25 cellular contexts compared by ENCODE assay signal in genomic region chr11:63558459-63559157, GRCh38. TPM values are rescaled to one million over a fixed set of nuclear protein-coding genes. Genes with fewer than 3 reads are reported as not detected.
DNase-seq lines count a peak whose midpoint lies in the region; ATAC-seq, FAIRE-seq and TF ChIP-seq lines count a peak whose summit lies in the region.
"Had no signal": no experiment of that assay in that cellular context is flagged by ENCODE, and none has a peak within 500 bp of the region (broad histone marks: within the 10 kb centered on the region; RNA-seq: fewer than 3 reads in every experiment).

No MANE protein-coding gene starts in this region.

- ATAC-seq in central memory CD8-positive, alpha-beta T cell (replicated peaks; ENCODE audit: extremely low read depth, poor library complexity, severe bottlenecking): no peak
- ATAC-seq in naive thymus-derived CD4-positive, alpha-beta T cell: no peak
- ATAC-seq: GM23338, HepG2 had no signal

- H3K23me2 ChIP-seq in H9 (ENCODE audit: insufficient read length, low read depth, low read length, poor library complexity, severe bottlenecking): no peaks in the 10 kb centered on the region

- no peak overlapping the region for H3K4me3 Mint-ChIP-seq in H9
- no peak overlapping the region for H3K4me3 Mint-ChIP-seq in central memory CD8-positive, alpha-beta T cell
- H3K4me3 Mint-ChIP-seq in naive thymus-derived CD4-positive, alpha-beta T cell: no peak overlapping the region
- H3K4me3 Mint-ChIP-seq: GM23338, HFFc6 had no signal

- H2BK20ac ChIP-seq in H9 (ENCODE audit: low read depth, low read length, poor library complexity, severe bottlenecking): no peak overlapping the region

- H2BK120ac ChIP-seq in H9 (ENCODE audit: low read depth, low read length, poor library complexity, severe bottlenecking): no peak overlapping the region

- TF ChIP-seq CTCF in H9 (conservative IDR thresholded peaks at IDR 0.05): no peak

- peaks cover 26 to 39% of the 10 kb centered on the region in 2 experiments for H3K4me1 Mint-ChIP-seq in H9
- peaks cover 47% of the 10 kb centered on the region for H3K4me1 Mint-ChIP-seq in central memory CD8-positive, alpha-beta T cell
- peaks cover 36 to 86% (median 73%) of the 10 kb centered on the region in 7 donors for H3K4me1 Mint-ChIP-seq in naive thymus-derived CD4-positive, alpha-beta T cell

- H3K27ac ChIP-seq in H9 (ENCODE audit: insufficient read length, low read depth, low read length) (no peak overlapping the region), small intestine (ENCODE audit: low read depth in 1 of 2, low read length in 1 of 2) (no peak overlapping the region)
- no peak overlapping the region for H3K27ac ChIP-seq in naive thymus-derived CD4-positive, alpha-beta T cell (ENCODE audit: low read depth, low read length)
- H3K27ac ChIP-seq: 22Rv1, Peyer's patch had no signal

- no peaks in the 10 kb centered on the region for H4K20me1 ChIP-seq in H9 (ENCODE audit: control insufficient read depth, insufficient read depth, insufficient read length)

- peaks cover 2% of the 10 kb centered on the region for H3K27me3 Mint-ChIP-seq in H9 (ENCODE audit: low read depth)
- H3K27me3 Mint-ChIP-seq in central memory CD8-positive, alpha-beta T cell: no peaks in the 10 kb centered on the region
- no peaks in the 10 kb centered on the region for H3K27me3 Mint-ChIP-seq in naive thymus-derived CD4-positive, alpha-beta T cell

- no peak overlapping the region for H3K18ac ChIP-seq in H9 (ENCODE audit: insufficient read length, low read depth, low read length)

- H3K4me2 ChIP-seq in H9 (ENCODE audit: insufficient read depth, insufficient read length, low read length): no peak overlapping the region
- H3K4me2 ChIP-seq: GM23338 had no signal

- no peak overlapping the region for H4K91ac ChIP-seq in H9 (ENCODE audit: insufficient read length, low read depth, low read length)

- WGBS in H9 (ENCODE audit: extremely low coverage, insufficient read length, low lambda C conversion rate): no CpG with 5 or more reads among the region's 7 CpGs
- WGBS in small intestine, 3 donors: 95 to 96% (median 96%) methylated on average over 7 of the region's 7 CpGs

- H2BK15ac ChIP-seq in H9 (ENCODE audit: low read depth, low read length): no peak overlapping the region

- H3K4me3 ChIP-seq in naive thymus-derived CD4-positive, alpha-beta T cell (ENCODE audit: low read length): no peak overlapping the region
- H3K4me3 ChIP-seq in small intestine (ENCODE audit: low read depth in 1 of 2, low read length in 2 of 2): no peak overlapping the region
- H3K4me3 ChIP-seq: GM23338, MG63, Peyer's patch had no signal

- no peak overlapping the region for H3T11ph ChIP-seq in H9 (ENCODE audit: low read length)

- H3K9me3 Mint-ChIP-seq in H9: no peaks in the 10 kb centered on the region
- no peaks in the 10 kb centered on the region for H3K9me3 Mint-ChIP-seq in central memory CD8-positive, alpha-beta T cell
- no peaks in the 10 kb centered on the region for H3K9me3 Mint-ChIP-seq in naive thymus-derived CD4-positive, alpha-beta T cell
- H3K9me3 Mint-ChIP-seq: GM23338, HFFc6 had no signal

- no peak overlapping the region for H3K56ac ChIP-seq in H9 (ENCODE audit: insufficient read length, low read depth, low read length)

- no peak for FAIRE-seq in small intestine (lab: Jason Lieb, UNC)
- FAIRE-seq: GM12891, GM18507, HepG2 had no signal

- no peak overlapping the region for H2AK5ac ChIP-seq in H9 (ENCODE audit: insufficient read length, low read length)

- intact Hi-C loops in naive thymus-derived CD4-positive, alpha-beta T cell (cut with micrococcal nuclease): no loop called here

- H4K5ac ChIP-seq in H9 (ENCODE audit: insufficient read length, low read depth, low read length): no peak overlapping the region

- CTCF ChIA-PET in naive thymus-derived CD4-positive, alpha-beta T cell (lab: Charles Lee): interaction anchor here (1.2 kb wide), 1 partner anchor 22 kb away, joined by 3 read pairs; the partner anchor contains the start of gene PLAAT4

- no peaks in the 10 kb centered on the region for H3K79me1 ChIP-seq in H9 (ENCODE audit: insufficient read depth, low read depth, low read length, poor library complexity, severe bottlenecking)

- H3K4ac ChIP-seq in H9 (ENCODE audit: low read depth, low read length): no peak overlapping the region

- H2AFZ ChIP-seq in H9 (ENCODE audit: low read length): no peak overlapping the region
- H2AFZ ChIP-seq: GM23338 had no signal

- H3K9me3 ChIP-seq in H9 (ENCODE audit: control insufficient read depth, low read depth, low read length): no peaks in the 10 kb centered on the region
- no peaks in the 10 kb centered on the region for H3K9me3 ChIP-seq in naive thymus-derived CD4-positive, alpha-beta T cell (ENCODE audit: control insufficient read depth in 2 of 3, low read length in 3 of 3)
- no peaks in the 10 kb centered on the region for H3K9me3 ChIP-seq in small intestine (ENCODE audit: control insufficient read depth, low read depth)
- H3K9me3 ChIP-seq: MG63, Peyer's patch had no signal

- no peak overlapping the region for H2BK12ac ChIP-seq in H9 (ENCODE audit: insufficient read length, low read depth, low read length)

- no peak overlapping the region; the same call in 1 of the 2 replicates for H3K14ac ChIP-seq in H9 (ENCODE audit: insufficient read depth, low read length)

- H3K9ac ChIP-seq in H9 (ENCODE audit: extremely low read depth, insufficient read length, low read length): no peak overlapping the region

- H3K27me3 ChIP-seq in H9 (ENCODE audit: insufficient read depth, low read length): no peaks in the 10 kb centered on the region
- H3K27me3 ChIP-seq in naive thymus-derived CD4-positive, alpha-beta T cell (ENCODE audit: control insufficient read depth in 2 of 2, insufficient read depth in 2 of 2, low read length in 2 of 2): no peaks in the 10 kb centered on the region
- no peaks in the 10 kb centered on the region for H3K27me3 ChIP-seq in small intestine (ENCODE audit: control insufficient read depth in 2 of 2, insufficient read depth in 2 of 2, low read length in 2 of 2)
- H3K27me3 ChIP-seq: MG63, Peyer's patch had no signal

- H3K23ac ChIP-seq in H9 (ENCODE audit: insufficient read length, low read depth, low read length): no peak overlapping the region

- no peaks in the 10 kb centered on the region for H3K36me3 Mint-ChIP-seq in H9 (ENCODE audit: insufficient read depth in 1 of 3, low read depth in 3 of 3)
- peaks cover 6% of the 10 kb centered on the region for H3K36me3 Mint-ChIP-seq in central memory CD8-positive, alpha-beta T cell (ENCODE audit: insufficient read depth)
- H3K36me3 Mint-ChIP-seq in naive thymus-derived CD4-positive, alpha-beta T cell: peaks cover 0 to 3% (median 0%) of the 10 kb centered on the region in 5 donors

- H3K4me1 ChIP-seq in H9 (ENCODE audit: insufficient read depth, low read length) (0 out of 2 replicates have a peak, but pooled peaks cover 4% of the 10 kb centered on the region), small intestine (ENCODE audit: control insufficient read depth in 2 of 2, insufficient read depth in 1 of 2, low read depth in 1 of 2, low read length in 1 of 2) (no peaks in the 10 kb centered on the region)
- H3K4me1 ChIP-seq in naive thymus-derived CD4-positive, alpha-beta T cell (ENCODE audit: control insufficient read depth in 2 of 2, insufficient read depth in 2 of 2, low read length in 2 of 2): peaks cover 25 to 51% of the 10 kb centered on the region in 2 donors

- no peaks in the 10 kb centered on the region for H3K36me3 ChIP-seq in naive thymus-derived CD4-positive, alpha-beta T cell (ENCODE audit: control insufficient read depth in 2 of 3, insufficient read depth in 3 of 3, low read length in 3 of 3)
- H3K36me3 ChIP-seq in small intestine (ENCODE audit: control insufficient read depth in 2 of 2, insufficient read depth in 2 of 2, low read length in 2 of 2): no peaks in the 10 kb centered on the region
- H3K36me3 ChIP-seq: MG63 had no signal

- H3K27ac Mint-ChIP-seq in H9: no peak overlapping the region
- H3K27ac Mint-ChIP-seq in central memory CD8-positive, alpha-beta T cell (ENCODE audit: low read depth): peak overlapping the region; percentile 13
- H3K27ac Mint-ChIP-seq in naive thymus-derived CD4-positive, alpha-beta T cell: peak overlapping the region in 7 of 9 donors; percentile 4 to 84 (median 38)
- H3K27ac Mint-ChIP-seq: GM23338, HFFc6 had no signal

- no peak overlapping the region for H4K8ac ChIP-seq in H9 (replicated peaks; ENCODE audit: insufficient read length, low read depth, low read length)

- H3K79me2 ChIP-seq in H9 (ENCODE audit: insufficient read depth, low read length): no peaks in the 10 kb centered on the region

- peak; percentile 33 for DNase-seq in SIG-M5 treated with dmso at 0.1 percent for 504 hours (lab: John Stamatoyannopoulos, UW; ENCODE audit: unreplicated experiment)
- no peak for DNase-seq in SIG-M5 (lab: John Stamatoyannopoulos, UW)
- DNase-seq in H9: peak; percentile 23
- no peak for DNase-seq in central memory CD8-positive, alpha-beta T cell (ENCODE audit: low spot score in 2 of 2)
- DNase-seq in naive thymus-derived CD4-positive, alpha-beta T cell: no peak
- no peak for DNase-seq in C1 segment of cervical spinal cord (lab: John Stamatoyannopoulos, UW)
- DNase-seq in COLO829 (ENCODE audit: low spot score): no peak
- no peak for DNase-seq in small intestine
- DNase-seq: DMS 273 treated with DMSO at 0.1 percent for 48 hours, GDM1, HFFc6, MG63, NCI-H1092 treated with DMSO at 0.1 percent for 48 hours, NCI-H1694 treated with DMSO at 0.1 percent for 48 hours, NCI-H2107, NCI-H226, NCI-H524 treated with DMSO at 0.1 percent for 48 hours, SHP77 had no signal

- no peak overlapping the region for H2BK5ac ChIP-seq in H9 (ENCODE audit: insufficient read length, low read length)

- POLR2A ChIA-PET in naive thymus-derived CD4-positive, alpha-beta T cell (lab: Charles Lee): interaction anchor here (0.6 to 3.3 kb wide), 5 partner anchors 9 to 818 kb away, joined by 3 to 15 read pairs (median 5); partner anchors contain the start of gene PLAAT4

RNA-seq across cellular contexts. Expression of gene PLAAT2, which starts 4.6 kb away (rescaled TPM):
- 0.31 and 0.52 TPM in 2 replicates for total RNA-seq in H9 (2021)
- total RNA-seq in naive thymus-derived CD4-positive, alpha-beta T cell: under 1 TPM in 1 of 5 experiments, not detected in 4; 0.51 TPM
- not detected for polyA plus RNA-seq in naive thymus-derived CD4-positive, alpha-beta T cell
- 100 to 1,000 TPM in 2 of 3 donors, 10 to 100 TPM in 1; 35.6 to 447 (median 141) TPM for polyA plus RNA-seq in small intestine
- total RNA-seq: HepG2, HFFc6 had no signal
- polyA plus RNA-seq: BJ had no signal

RNA-seq across cellular contexts. Expression of gene PLAAT4, which starts 22.0 kb away (rescaled TPM):
- 3.1 and 3.5 TPM in 2 replicates for total RNA-seq in H9 (2021)
- total RNA-seq in naive thymus-derived CD4-positive, alpha-beta T cell: 100 to 1,000 TPM in 4 of 5 experiments, 10 to 100 TPM in 1; 96.2 to 170 (median 122) TPM
- 100 to 1,000 TPM; 430 to 468 TPM for polyA plus RNA-seq in naive thymus-derived CD4-positive, alpha-beta T cell
- 100 to 1,000 TPM in 2 of 3 donors, 10 to 100 TPM in 1; 84.3 to 360 (median 245) TPM for polyA plus RNA-seq in small intestine

RNA-seq across cellular contexts. Expression of gene LGALS12, which starts 52.7 kb away (rescaled TPM):
- 1.9 and 2.0 TPM in 2 replicates for total RNA-seq in H9 (2021)
- 1 to 10 TPM in 1 of 5 experiments, not detected in 4; 1.3 TPM for total RNA-seq in naive thymus-derived CD4-positive, alpha-beta T cell
- not detected for polyA plus RNA-seq in naive thymus-derived CD4-positive, alpha-beta T cell
- polyA plus RNA-seq in small intestine: 1 to 10 TPM in 1 of 3 donors, not detected in 2; 5.5 TPM
- total RNA-seq: HepG2, HFFc6 had no signal
- polyA plus RNA-seq: BJ, HepG2 had no signal

RNA-seq across cellular contexts. Expression of gene PLAAT3, which starts 55.6 kb away (rescaled TPM):
- 188 and 198 TPM in 2 replicates for total RNA-seq in H9 (2021)
- total RNA-seq in naive thymus-derived CD4-positive, alpha-beta T cell: 10 to 100 TPM in 1 of 5 experiments, 1 to 10 TPM in 3, under 1 TPM in 1; 0.92 to 10.3 (median 2.0) TPM
- 1 to 10 TPM; 1.9 to 4.8 TPM for polyA plus RNA-seq in naive thymus-derived CD4-positive, alpha-beta T cell
- polyA plus RNA-seq in small intestine: 10 to 100 TPM; 17.9 to 55.7 (median 43.0) TPM

Comparison
In these comparisons a context has a peak if more than half of its experiments do, and no peak if none do; other contexts are left out.
1. DNase-seq: peak in SIG-M5 treated with dmso at 0.1 percent for 504 hours (single experiment) and H9 (single experiment); none in SIG-M5 (single experiment), central memory CD8-positive, alpha-beta T cell (0 of 2), naive thymus-derived CD4-positive, alpha-beta T cell (0 of 9), C1 segment of cervical spinal cord (0 of 14), COLO829 (single experiment) and small intestine (single experiment).
2. H3K27ac Mint-ChIP-seq: peak in central memory CD8-positive, alpha-beta T cell (single experiment) and naive thymus-derived CD4-positive, alpha-beta T cell (7 of 9); none in H9 (0 of 3).
3. RNA of gene PLAAT4, which starts 22.0 kb away (total RNA-seq): 96.2 to 170 TPM in naive thymus-derived CD4-positive, alpha-beta T cell; 3.1 to 3.5 TPM in H9; every median in the first group is over 10 times any median in the second.